ENCODE assay signal across 31 cellular contexts in genomic region chr1:59667020-59667419, GRCh38.
"Had no signal": no experiment of that assay in that cellular context is flagged by ENCODE, and none has a peak within 500 bp of the region (broad histone marks: within the 10 kb centered on the region; RNA-seq: fewer than 3 reads in every experiment).

No MANE protein-coding gene starts in this region.

- H3K36me3 ChIP-seq: adrenal gland, esophagus muscularis mucosa, gastrocnemius medialis had no signal

- H3K27me3 ChIP-seq: adrenal gland, body of pancreas, esophagus muscularis mucosa, foreskin keratinocyte, gastrocnemius medialis had no signal

- H3K36me3 Mint-ChIP-seq: activated naive CD8-positive, alpha-beta T cell treated with anti-CD3 and anti-CD28 coated beads for 36 hours had no signal

- H3K27ac Mint-ChIP-seq: activated CD8-positive, alpha-beta T cell treated with anti-CD3 and anti-CD28 coated beads for 36 hours; activated naive CD4-positive, alpha-beta T cell treated with anti-CD3 and anti-CD28 coated beads for 36 hours; activated naive CD4-positive, alpha-beta T cell treated with anti-CD3 and anti-CD28 coated beads, Interleukin-2, amount 50 U/mL, for 24 hours; activated naive CD8-positive, alpha-beta T cell treated with anti-CD3 and anti-CD28 coated beads for 36 hours; activated naive CD8-positive, alpha-beta T cell treated with anti-CD3 and anti-CD28 coated beads, Interleukin-2, amount 50 U/mL, for 24 hours; activated T-helper 1 cell treated with anti-CD3 and anti-CD28 coated beads, Interleukin-12 subunit alpha, Interleukin-12 subunit beta, Interleukin-2, Interleukin-4 antibody, amounts not matched to agents 30 ng/mL and 10 ng/mL and 1 ng/mL, durations not matched to agents 14 hours and 24 hours and 36 hours; activated T-helper 2 cell treated with anti-CD3 and anti-CD28 coated beads, Interferon-gamma antibody, Interleukin-2, Interleukin-4, amounts not matched to agents 10 μg/mL and 5 μg/mL and 100 μg/mL, durations not matched to agents 14 hours and 24 hours and 36 hours; effector memory CD8-positive, alpha-beta T cell; WTC11 had no signal

- H3K4me3 ChIP-seq: adrenal gland, body of pancreas, esophagus muscularis mucosa, gastrocnemius medialis had no signal

- H3K4me1 Mint-ChIP-seq: activated naive CD4-positive, alpha-beta T cell treated with anti-CD3 and anti-CD28 coated beads, Interleukin-2, amount 50 U/mL, for 24 hours; activated naive CD8-positive, alpha-beta T cell treated with anti-CD3 and anti-CD28 coated beads for 36 hours; activated naive CD8-positive, alpha-beta T cell treated with anti-CD3 and anti-CD28 coated beads, Interleukin-2, amount 50 U/mL, for 24 hours had no signal

- H3K9me3 ChIP-seq: adrenal gland, body of pancreas, esophagus muscularis mucosa, gastrocnemius medialis had no signal

- H3K27ac ChIP-seq: adrenal gland, body of pancreas, esophagus muscularis mucosa, foreskin keratinocyte, gastrocnemius medialis had no signal

- H3K27me3 Mint-ChIP-seq: activated CD8-positive, alpha-beta T cell treated with anti-CD3 and anti-CD28 coated beads for 36 hours; activated naive CD4-positive, alpha-beta T cell treated with anti-CD3 and anti-CD28 coated beads, Interleukin-2, amount 50 U/mL, for 24 hours; activated naive CD8-positive, alpha-beta T cell treated with anti-CD3 and anti-CD28 coated beads for 36 hours; activated naive CD8-positive, alpha-beta T cell treated with anti-CD3 and anti-CD28 coated beads, Interleukin-2, amount 50 U/mL, for 24 hours; effector memory CD8-positive, alpha-beta T cell had no signal

- H3K4me3 Mint-ChIP-seq: activated CD8-positive, alpha-beta T cell treated with anti-CD3 and anti-CD28 coated beads for 36 hours; activated naive CD4-positive, alpha-beta T cell treated with anti-CD3 and anti-CD28 coated beads for 36 hours; activated naive CD4-positive, alpha-beta T cell treated with anti-CD3 and anti-CD28 coated beads, Interleukin-2, amount 50 U/mL, for 24 hours; activated naive CD8-positive, alpha-beta T cell treated with anti-CD3 and anti-CD28 coated beads for 36 hours; activated naive CD8-positive, alpha-beta T cell treated with anti-CD3 and anti-CD28 coated beads, Interleukin-2, amount 50 U/mL, for 24 hours; activated T-cell treated with anti-CD3 and anti-CD28 coated beads, Interleukin-2, amount 50 U/mL, for 4 hours; activated T-helper 1 cell treated with anti-CD3 and anti-CD28 coated beads, Interleukin-12 subunit alpha, Interleukin-12 subunit beta, Interleukin-2, Interleukin-4 antibody, amounts not matched to agents 30 ng/mL and 10 ng/mL and 1 ng/mL, durations not matched to agents 14 hours and 24 hours and 36 hours; effector memory CD8-positive, alpha-beta T cell; WTC11 had no signal

- H3K9me3 Mint-ChIP-seq: activated CD8-positive, alpha-beta T cell treated with anti-CD3 and anti-CD28 coated beads for 36 hours; activated naive CD4-positive, alpha-beta T cell treated with anti-CD3 and anti-CD28 coated beads for 36 hours; activated naive CD4-positive, alpha-beta T cell treated with anti-CD3 and anti-CD28 coated beads, Interleukin-2, amount 50 U/mL, for 24 hours; activated naive CD8-positive, alpha-beta T cell treated with anti-CD3 and anti-CD28 coated beads for 36 hours; activated naive CD8-positive, alpha-beta T cell treated with anti-CD3 and anti-CD28 coated beads, Interleukin-2, amount 50 U/mL, for 24 hours; activated T-cell treated with anti-CD3 and anti-CD28 coated beads, Interleukin-2, amount 50 U/mL, for 4 hours; activated T-helper 1 cell treated with anti-CD3 and anti-CD28 coated beads, Interleukin-12 subunit alpha, Interleukin-12 subunit beta, Interleukin-2, Interleukin-4 antibody, amounts not matched to agents 30 ng/mL and 10 ng/mL and 1 ng/mL, durations not matched to agents 14 hours and 24 hours and 36 hours; activated T-helper 2 cell treated with anti-CD3 and anti-CD28 coated beads, Interferon-gamma antibody, Interleukin-2, Interleukin-4, amounts not matched to agents 10 μg/mL and 5 μg/mL and 100 μg/mL, durations not matched to agents 14 hours and 24 hours and 36 hours; effector memory CD8-positive, alpha-beta T cell had no signal

- DNase-seq: activated CD4-positive, alpha-beta T cell treated with anti-CD3 and anti-CD28 coated beads for 1 hour; activated CD4-positive, alpha-beta T cell treated with anti-CD3 and anti-CD28 coated beads for 4 hours; activated CD4-positive, alpha-beta T cell treated with anti-CD3 and anti-CD28 coated beads, Interleukin-2, amount 50 U/mL, for 1 hour; activated CD4-positive, alpha-beta T cell treated with anti-CD3 and anti-CD28 coated beads, Interleukin-2, amount 50 U/mL, for 48 hours; activated CD8-positive, alpha-beta memory T cell treated with anti-CD3 and anti-CD28 coated beads for 24 hours; activated CD8-positive, alpha-beta T cell treated with anti-CD3 and anti-CD28 coated beads for 36 hours; activated effector memory CD4-positive, alpha-beta T cell treated with anti-CD3 and anti-CD28 coated beads, Interleukin-2, amount 50 U/mL, for 16 hours; activated naive CD4-positive, alpha-beta T cell treated with anti-CD3 and anti-CD28 coated beads for 36 hours; activated naive CD8-positive, alpha-beta T cell treated with anti-CD3 and anti-CD28 coated beads for 36 hours; activated naive CD8-positive, alpha-beta T cell treated with anti-CD3 and anti-CD28 coated beads, Interleukin-2, amount 50 U/mL, for 24 hours; activated T-cell treated with anti-CD3 and anti-CD28 coated beads, Interleukin-2, amount 50 U/mL, for 4 hours; adrenal gland; amygdala; aorta; body of pancreas; caudate nucleus; cerebellar nuclear complex; cortex of kidney; dermis blood vessel endothelial cell; effector CD4-positive, alpha-beta T cell; effector memory CD8-positive, alpha-beta T cell; erythroblast; foreskin keratinocyte; gastrocnemius medialis; glutamatergic neuron; T-helper 2 cell had no signal

- ATAC-seq: activated CD8-positive, alpha-beta T cell treated with anti-CD3 and anti-CD28 coated beads for 36 hours; activated naive CD8-positive, alpha-beta T cell treated with anti-CD3 and anti-CD28 coated beads, Interleukin-2, amount 50 U/mL, for 24 hours; activated T-cell treated with anti-CD3 and anti-CD28 coated beads, Interleukin-2, amount 50 U/mL, for 4 hours; body of pancreas; effector memory CD8-positive, alpha-beta T cell; foreskin keratinocyte; gastrocnemius medialis; WTC11 had no signal
